Comparison of ENCODE assay signal across 22 cellular contexts in the genomic region with DNA sequence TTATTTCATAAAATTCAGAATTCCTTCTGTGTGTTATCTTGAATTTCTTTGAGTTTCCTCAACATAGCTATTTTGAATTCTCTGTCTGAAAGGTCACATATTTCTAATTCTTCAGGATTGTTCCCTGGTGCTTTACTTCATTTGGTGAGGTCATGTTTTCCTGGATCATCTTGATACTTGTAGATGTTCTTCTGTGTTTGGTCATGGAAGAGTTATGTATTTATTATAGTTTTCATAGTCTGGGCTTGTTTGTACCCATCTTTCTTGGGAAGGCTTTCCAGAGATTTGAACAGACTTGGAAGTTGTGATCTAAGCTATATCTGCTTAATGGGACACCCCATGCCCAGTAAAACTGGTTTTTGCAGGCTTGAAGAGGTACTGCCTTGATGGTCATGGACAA.
DNase-seq lines count a peak whose midpoint lies in the region; ATAC-seq and TF ChIP-seq lines count a peak whose summit lies in the region.
"Had no signal": no experiment of that assay in that cellular context is flagged by ENCODE, and none has a peak within 500 bp of the region (broad histone marks: within the 10 kb centered on the region; RNA-seq: fewer than 3 reads in every experiment).

No MANE protein-coding gene starts in this region.

- H4K91ac ChIP-seq in IMR-90 (ENCODE audit: insufficient read depth, low read depth, low read length): no peak overlapping the region; the same call in 1 of the 2 replicates

- CTCF ChIA-PET in IMR-90 (lab: Yijun Ruan, JAX): no interaction called here

- peaks cover 4% of the 10 kb centered on the region; the same call in 1 of the 2 replicates for H3K9me3 ChIP-seq in IMR-90 (ENCODE audit: control insufficient read depth, insufficient read depth, low read length)
- H3K9me3 ChIP-seq in spleen: peaks cover 0 to 42% (median 26%) of the 10 kb centered on the region in 8 donors
- no peaks in the 10 kb centered on the region for H3K9me3 ChIP-seq in vagina
- peaks cover 0 to 49% (median 4%) of the 10 kb centered on the region in 12 donors for H3K9me3 ChIP-seq in heart left ventricle
- H3K9me3 ChIP-seq: Caco-2, Peyer's patch had no signal

- in situ Hi-C loops in IMR-90 (cut with MboI; ENCODE audit: low sequenced_read_pairs): no loop called here

- H2BK15ac ChIP-seq in IMR-90 (ENCODE audit: low read depth, low read length): no peak overlapping the region

- H3K23ac ChIP-seq in IMR-90 (ENCODE audit: low read depth, low read length): no peak overlapping the region; the same call in 1 of the 2 replicates

- TF ChIP-seq CTCF in AG10803 (conservative IDR thresholded peaks at IDR 0.05; ENCODE audit: low read length) (no peak), IMR-90 (conservative IDR thresholded peaks at IDR 0.05; ENCODE audit: low read depth, low read length) (no peak), choroid plexus epithelial cell (conservative IDR thresholded peaks at IDR 0.05; ENCODE audit: low read depth, low read length) (no peak), fibroblast of villous mesenchyme (IDR thresholded peaks at IDR 0.05; ENCODE audit: insufficient read depth, low read depth, low read length) (no peak), spleen (IDR thresholded peaks at IDR 0.05 in 8 of 11, conservative IDR thresholded peaks at IDR 0.05 in 3 of 11) (no peak), vagina (IDR thresholded peaks at IDR 0.05) (no peak), heart left ventricle (IDR thresholded peaks at IDR 0.05) (no peak)

- BruUV-seq in IMR-90 (replicated peaks; lab: Mats Ljungman, UMichigan): no TSS peak

- peak; percentile 61 for ATAC-seq in IMR-90 (ENCODE audit: low read depth)
- no peak for ATAC-seq in GM21526 (IDR thresholded peaks at IDR 0.05; ENCODE audit: low FRiP score, unreplicated experiment)
- no peak for ATAC-seq in heart left ventricle

- no peak overlapping the region for H2AK9ac ChIP-seq in IMR-90 (replicated peaks; ENCODE audit: low read depth, low read length, poor library complexity)

- H3K4ac ChIP-seq in IMR-90 (ENCODE audit: low read depth, low read length): no peak overlapping the region

- POLR2A ChIA-PET in IMR-90 (lab: Charles Lee; ENCODE audit: unreplicated experiment): no interaction called here

- H3K18ac ChIP-seq in IMR-90 (ENCODE audit: low read depth, low read length): peak overlapping the region; percentile 5; the same call in 1 of the 2 replicates

- H2BK5ac ChIP-seq in IMR-90 (ENCODE audit: low read depth, low read length, poor library complexity, severe bottlenecking): no peak overlapping the region

- H3K79me1 ChIP-seq in IMR-90 (ENCODE audit: low read depth in 1 of 2, low read length in 2 of 2): peaks cover 16 to 18% of the 10 kb centered on the region in 2 experiments

- DNase-seq in AG10803 (ENCODE audit: low read depth) (peak; percentile 17), IMR-90 (peak; percentile 42), choroid plexus epithelial cell (ENCODE audit: low read depth) (peak; percentile 42), fibroblast of villous mesenchyme (ENCODE audit: low read depth) (peak; percentile 14), spleen (no peak), vagina (ENCODE audit: extremely low spot score in 2 of 2) (no peak), heart left ventricle (no peak)
- DNase-seq: ACHN; Caco-2; CD4-positive, alpha-beta memory T cell; DMS 273 treated with DMSO at 0.1 percent for 48 hours; DND-41; H9; MV-4-11; NCI-H1105 treated with DMSO at 0.1 percent for 48 hours; NCI-H2029 treated with DMSO at 0.1 percent for 48 hours; NCI-H2171; NCI-H524 treated with DMSO at 0.1 percent for 48 hours; Peyer's patch had no signal

- H3K4me2 ChIP-seq in IMR-90 (ENCODE audit: low read depth, low read length): no peak overlapping the region
- H3K4me2 ChIP-seq: BLaER1 treated with 17β-estradiol and CSF1 and Interleukin-3, amounts not matched to agents 10 nM and 100 nM had no signal

- H2BK120ac ChIP-seq in IMR-90 (ENCODE audit: low read depth, low read length): no peak overlapping the region

- TF ChIP-seq POLR2A in IMR-90 (IDR thresholded peaks at IDR 0.05; ENCODE audit: low read depth, low read length) (no peak), spleen (IDR thresholded peaks at IDR 0.05) (no peak), vagina (IDR thresholded peaks at IDR 0.05) (no peak), heart left ventricle (IDR thresholded peaks at IDR 0.05) (no peak)

- dilution Hi-C loops in IMR-90 (cut with HindIII; ENCODE audit: low sequenced_read_pairs, unreplicated experiment): no loop called here

- no peak overlapping the region for H4K8ac ChIP-seq in IMR-90 (ENCODE audit: low read depth in 2 of 2, low read length in 2 of 2)

- no peak overlapping the region for H3K4me3 ChIP-seq in AG10803 (ENCODE audit: low read length)
- no peak overlapping the region for H3K4me3 ChIP-seq in IMR-90 (ENCODE audit: insufficient read depth, low read depth, low read length)
- no peak overlapping the region for H3K4me3 ChIP-seq in choroid plexus epithelial cell (ENCODE audit: low read depth, low read length)
- H3K4me3 ChIP-seq in fibroblast of villous mesenchyme (ENCODE audit: low read depth, low read length): no peak overlapping the region
- no peak overlapping the region for H3K4me3 ChIP-seq in spleen
- H3K4me3 ChIP-seq in vagina: no peak overlapping the region
- no peak overlapping the region for H3K4me3 ChIP-seq in heart left ventricle
- H3K4me3 ChIP-seq: BLaER1 treated with 17β-estradiol and CSF1 and Interleukin-3, amounts not matched to agents 10 nM and 100 nM; Peyer's patch had no signal

- no peaks in the 10 kb centered on the region for H3K27me3 ChIP-seq in IMR-90 (ENCODE audit: control insufficient read depth, insufficient read depth, low read length)
- no peaks in the 10 kb centered on the region for H3K27me3 ChIP-seq in spleen (replicated peaks in 1 of 7)
- no peaks in the 10 kb centered on the region for H3K27me3 ChIP-seq in vagina
- H3K27me3 ChIP-seq in heart left ventricle: no peaks in the 10 kb centered on the region
- H3K27me3 ChIP-seq: BLaER1 treated with 17β-estradiol and CSF1 and Interleukin-3, amounts not matched to agents 10 nM and 100 nM; Peyer's patch had no signal

- no peak overlapping the region for H3K9ac ChIP-seq in IMR-90 (ENCODE audit: low read depth, low read length)
- H3K9ac ChIP-seq: BLaER1 treated with 17β-estradiol and CSF1 and Interleukin-3, amounts not matched to agents 10 nM and 100 nM had no signal

- no peaks in the 10 kb centered on the region; the same call in 1 of the 2 replicates for H4K20me1 ChIP-seq in IMR-90 (ENCODE audit: insufficient read depth, low read length)
- H4K20me1 ChIP-seq: BLaER1 treated with 17β-estradiol and CSF1 and Interleukin-3, amounts not matched to agents 10 nM and 100 nM had no signal

- peaks cover 8% of the 10 kb centered on the region; the same call in 1 of the 2 replicates for H3K9me1 ChIP-seq in IMR-90 (ENCODE audit: insufficient read depth, low read length)

- no peak overlapping the region for H3K14ac ChIP-seq in IMR-90 (replicated peaks; ENCODE audit: low read depth, low read length)

- H3K56ac ChIP-seq in IMR-90 (ENCODE audit: extremely low read depth, insufficient read depth, low read length): no peak overlapping the region

- peak overlapping the region; percentile 26; the same call in 1 of the 2 replicates for H2BK20ac ChIP-seq in IMR-90 (ENCODE audit: low read depth, low read length)

- no peak overlapping the region for H2AFZ ChIP-seq in IMR-90 (replicated peaks; ENCODE audit: low read length, poor library complexity)

- intact Hi-C loops in IMR-90 (cut with micrococcal nuclease): no loop called here
- intact Hi-C loops in spleen (cut with DNase I; ENCODE audit: low total_unique reads): no loop called here
- intact Hi-C loops in vagina (cut with DNase I): no loop called here
- intact Hi-C loops in heart left ventricle (cut with DNase I): no loop called here

- TF ChIP-seq RAD21 in IMR-90 (IDR thresholded peaks at IDR 0.05; ENCODE audit: low read length): no peak

- H3K27ac ChIP-seq in IMR-90 (ENCODE audit: insufficient read depth, low read length): no peak overlapping the region
- H3K27ac ChIP-seq in spleen: no peak overlapping the region
- H3K27ac ChIP-seq in vagina: no peak overlapping the region
- H3K27ac ChIP-seq in heart left ventricle: no peak overlapping the region
- H3K27ac ChIP-seq: 22Rv1; BLaER1 treated with 17β-estradiol and CSF1 and Interleukin-3, amounts not matched to agents 10 nM and 100 nM; Peyer's patch had no signal

- H3K4me1 ChIP-seq in IMR-90 (ENCODE audit: control insufficient read depth, insufficient read depth, low read length): no peaks in the 10 kb centered on the region
- H3K4me1 ChIP-seq in spleen: no peaks in the 10 kb centered on the region
- no peaks in the 10 kb centered on the region for H3K4me1 ChIP-seq in vagina
- no peaks in the 10 kb centered on the region for H3K4me1 ChIP-seq in heart left ventricle
- H3K4me1 ChIP-seq: BLaER1 treated with 17β-estradiol and CSF1 and Interleukin-3, amounts not matched to agents 10 nM and 100 nM; Peyer's patch had no signal

- no peak overlapping the region; the same call in 1 of the 2 replicates for H4K5ac ChIP-seq in IMR-90 (ENCODE audit: low read depth, low read length)

- H3K36me3 ChIP-seq in IMR-90 (ENCODE audit: control insufficient read depth, insufficient read depth, low read length): peaks cover 2% of the 10 kb centered on the region
- peaks cover 0 to 25% (median 2%) of the 10 kb centered on the region in 6 donors for H3K36me3 ChIP-seq in spleen
- peaks cover 0 to 6% of the 10 kb centered on the region in 2 donors for H3K36me3 ChIP-seq in vagina
- H3K36me3 ChIP-seq in heart left ventricle: no peaks in the 10 kb centered on the region
- H3K36me3 ChIP-seq: Peyer's patch had no signal

- no peak overlapping the region for H2AK5ac ChIP-seq in IMR-90 (ENCODE audit: low read depth, low read length)

TF ChIP-seq in IMR-90, 13 proteins besides CTCF, POLR2A, EP300 and RAD21:
- TF ChIP-seq SMC3 (IDR thresholded peaks at IDR 0.05; ENCODE audit: low read depth, low read length): no peak
- no peak for TF ChIP-seq CHD1 (IDR thresholded peaks at IDR 0.05; ENCODE audit: low read depth, low read length)
- no peak for TF ChIP-seq RFX5 (IDR thresholded peaks at IDR 0.05; ENCODE audit: low read depth, low read length)
- no peak for TF ChIP-seq CEBPB (IDR thresholded peaks at IDR 0.05; ENCODE audit: low read depth, low read length)
- TF ChIP-seq, protein P1, sequence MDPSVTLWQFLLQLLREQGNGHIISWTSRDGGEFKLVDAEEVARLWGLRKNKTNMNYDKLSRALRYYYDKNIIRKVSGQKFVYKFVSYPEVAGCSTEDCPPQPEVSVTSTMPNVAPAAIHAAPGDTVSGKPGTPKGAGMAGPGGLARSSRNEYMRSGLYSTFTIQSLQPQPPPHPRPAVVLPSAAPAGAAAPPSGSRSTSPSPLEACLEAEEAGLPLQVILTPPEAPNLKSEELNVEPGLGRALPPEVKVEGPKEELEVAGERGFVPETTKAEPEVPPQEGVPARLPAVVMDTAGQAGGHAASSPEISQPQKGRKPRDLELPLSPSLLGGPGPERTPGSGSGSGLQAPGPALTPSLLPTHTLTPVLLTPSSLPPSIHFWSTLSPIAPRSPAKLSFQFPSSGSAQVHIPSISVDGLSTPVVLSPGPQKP (IDR thresholded peaks at IDR 0.05; ENCODE audit: borderline replicate concordance, low read depth, low read length): no peak

Comparison
In these comparisons a context has a peak if more than half of its experiments do, and no peak if none do; other contexts are left out.
1. DNase-seq: peak in AG10803 (single experiment), IMR-90 (single experiment), choroid plexus epithelial cell (single experiment) and fibroblast of villous mesenchyme (single experiment); none in spleen (single experiment), vagina (0 of 2) and heart left ventricle (0 of 5).